Comparison of ENCODE assay signal across 17 cellular contexts in genomic region chr22:33474587-33474986, GRCh38.
DNase-seq lines count a peak whose midpoint lies in the region; ATAC-seq and TF ChIP-seq lines count a peak whose summit lies in the region.
"Had no signal": no experiment of that assay in that cellular context is flagged by ENCODE, and none has a peak within 500 bp of the region (broad histone marks: within the 10 kb centered on the region; RNA-seq: fewer than 3 reads in every experiment).

No MANE protein-coding gene starts in this region.

- no peaks in the 10 kb centered on the region for H3K9me3 Mint-ChIP-seq in nephron progenitor cell

- DNase-seq in NCI-H2171 treated with DMSO at 0.1 percent for 48 hours (lab: John Stamatoyannopoulos, UW) (peak; percentile 6), NCI-H2171 (lab: John Stamatoyannopoulos, UW) (no peak), RPMI8226 (peak; percentile 4), nephron progenitor cell (no peak), glomerular visceral epithelial cell (ENCODE audit: extremely low spot score) (no peak), NCI-H1105 (lab: John Stamatoyannopoulos, UW) (no peak)
- DNase-seq in activated naive CD4-positive, alpha-beta T cell treated with Interleukin-2 at 50 U/mL for 16 hours: no peak
- DNase-seq: AML-193; C1 segment of cervical spinal cord; CD4-positive, alpha-beta memory T cell; DMS153; DMS79 treated with DMSO at 0.1 percent for 48 hours; EL; HCEC 1CT; HFFc6 had no signal

- H3K4me1 Mint-ChIP-seq in nephron progenitor cell: peaks cover 15% of the 10 kb centered on the region
- H3K4me1 Mint-ChIP-seq: CD4-positive, alpha-beta memory T cell had no signal

- peak overlapping the region; percentile 66 for H3K27ac Mint-ChIP-seq in nephron progenitor cell
- H3K27ac Mint-ChIP-seq: CD4-positive, alpha-beta memory T cell; HFFc6 had no signal

- H3K4me3 Mint-ChIP-seq in nephron progenitor cell: no peak overlapping the region
- H3K4me3 Mint-ChIP-seq: CD4-positive, alpha-beta memory T cell; HFFc6 had no signal

- no peak for ATAC-seq in GM18498 (IDR thresholded peaks at IDR 0.05; ENCODE audit: unreplicated experiment)
- ATAC-seq: HepG2 had no signal

- no peaks in the 10 kb centered on the region for H3K36me3 Mint-ChIP-seq in nephron progenitor cell (ENCODE audit: low read depth)
- H3K36me3 Mint-ChIP-seq: CD4-positive, alpha-beta memory T cell had no signal

- no peak for TF ChIP-seq CTCF in nephron progenitor cell (IDR thresholded peaks at IDR 0.05)

- peaks cover 3% of the 10 kb centered on the region for H3K27me3 Mint-ChIP-seq in nephron progenitor cell (ENCODE audit: low read depth, poor library complexity)
- H3K27me3 Mint-ChIP-seq: CD4-positive, alpha-beta memory T cell had no signal

Comparison
In these comparisons a context has a peak if more than half of its experiments do, and no peak if none do; other contexts are left out.
1. DNase-seq: peak in NCI-H2171 treated with DMSO at 0.1 percent for 48 hours (single experiment) and RPMI8226 (single experiment); none in NCI-H2171 (single experiment), nephron progenitor cell (single experiment), activated naive CD4-positive, alpha-beta T cell treated with Interleukin-2 at 50 U/mL for 16 hours (single experiment), glomerular visceral epithelial cell (single experiment) and NCI-H1105 (single experiment).